ENCODE assay signal across 18 cellular contexts in genomic region chr2:121764681-121765228, GRCh38. TPM values are rescaled to one million over a fixed set of nuclear protein-coding genes. Genes with fewer than 3 reads are reported as not detected.
A peak's percentile ranks its signal among the peaks of the same experiment; 100 is the strongest.
DNase-seq lines count a peak whose midpoint lies in the region; ATAC-seq, FAIRE-seq and TF ChIP-seq lines count a peak whose summit lies in the region.
"Had no signal": no experiment of that assay in that cellular context is flagged by ENCODE, and none has a peak within 500 bp of the region (broad histone marks: within the 10 kb centered on the region; RNA-seq: fewer than 3 reads in every experiment).

No MANE protein-coding gene starts in this region.

- H3K27ac ChIP-seq in RWPE1: peak overlapping the region; percentile 47
- H3K27ac ChIP-seq in keratinocyte (ENCODE audit: control insufficient read depth, insufficient read depth, low read length): peak overlapping the region; percentile 22
- H3K27ac ChIP-seq: A549, GM23248 had no signal

- no peaks in the 10 kb centered on the region for H4K20me1 ChIP-seq in keratinocyte (ENCODE audit: control insufficient read depth, extremely low read depth, insufficient read depth, low read length)

- no peaks in the 10 kb centered on the region for H3K9me3 ChIP-seq in keratinocyte (ENCODE audit: control insufficient read depth, low read depth, low read length)
- H3K9me3 ChIP-seq: A549 had no signal

- FAIRE-seq in keratinocyte (lab: Jason Lieb, UNC): peak; percentile 49
- FAIRE-seq: A549, D721Med, GM12892 had no signal

- no peaks in the 10 kb centered on the region for H3K27me3 Mint-ChIP-seq in stimulated activated naive CD8-positive, alpha-beta T cell treated with anti-CD3 and anti-CD28 coated beads, Interleukin-15, Interleukin-2, amounts not matched to agents 100 ng/mL and 50 ng/mL, for 24 hours
- no peaks in the 10 kb centered on the region for H3K27me3 Mint-ChIP-seq in stimulated activated naive CD8-positive, alpha-beta T cell treated with anti-CD3 and anti-CD28 coated beads, Interleukin-15, amount 100 ng/mL, for 72 hours

- no peak overlapping the region for H2AFZ ChIP-seq in keratinocyte (ENCODE audit: control insufficient read depth, low read length)
- H2AFZ ChIP-seq: GM23248 had no signal

- TF ChIP-seq CTCF in RWPE1 (conservative IDR thresholded peaks at IDR 0.05; ENCODE audit: low read depth) (no peak), keratinocyte (optimal IDR thresholded peaks at IDR 0.05 in 1 of 3, IDR thresholded peaks at IDR 0.05 in 1 of 3, conservative IDR thresholded peaks at IDR 0.05 in 1 of 3; ENCODE audit: extremely low read depth in 1 of 3, insufficient read depth in 2 of 3, low read length in 3 of 3) (no peak)

- POLR2A ChIA-PET in RWPE1 (lab: Yijun Ruan, JAX; ENCODE audit: low non-redundant PET): no interaction called here

- H3K4me1 Mint-ChIP-seq in stimulated activated naive CD8-positive, alpha-beta T cell treated with anti-CD3 and anti-CD28 coated beads, Interleukin-15, Interleukin-2, amounts not matched to agents 100 ng/mL and 50 ng/mL, for 24 hours (ENCODE audit: low read depth): peaks cover 7% of the 10 kb centered on the region
- H3K4me1 Mint-ChIP-seq in stimulated activated naive CD8-positive, alpha-beta T cell treated with anti-CD3 and anti-CD28 coated beads, Interleukin-15, amount 100 ng/mL, for 72 hours: peaks cover 6% of the 10 kb centered on the region
- H3K4me1 Mint-ChIP-seq: CD14-positive monocyte had no signal

- peaks cover 78% of the 10 kb centered on the region for H3K36me3 Mint-ChIP-seq in stimulated activated naive CD8-positive, alpha-beta T cell treated with anti-CD3 and anti-CD28 coated beads, Interleukin-15, Interleukin-2, amounts not matched to agents 100 ng/mL and 50 ng/mL, for 24 hours (ENCODE audit: low read depth)

- H3K4me3 Mint-ChIP-seq in stimulated activated naive CD8-positive, alpha-beta T cell treated with anti-CD3 and anti-CD28 coated beads, Interleukin-15, Interleukin-2, amounts not matched to agents 100 ng/mL and 50 ng/mL, for 24 hours: no peak overlapping the region
- no peak overlapping the region for H3K4me3 Mint-ChIP-seq in stimulated activated naive CD8-positive, alpha-beta T cell treated with anti-CD3 and anti-CD28 coated beads, Interleukin-15, amount 100 ng/mL, for 72 hours
- H3K4me3 Mint-ChIP-seq: CD14-positive monocyte; CD8-positive, alpha-beta T cell had no signal

- H3K4me2 ChIP-seq in keratinocyte (ENCODE audit: control insufficient read depth, extremely low read depth, insufficient read depth, low read depth, low read length): peak overlapping the region; percentile 22
- H3K4me2 ChIP-seq: A549 had no signal

- peaks cover 15% of the 10 kb centered on the region for H3K4me1 ChIP-seq in keratinocyte (ENCODE audit: control insufficient read depth, extremely low read depth, insufficient read depth, low read length)
- H3K4me1 ChIP-seq: A549 had no signal

- no peak overlapping the region for H3K4me3 ChIP-seq in keratinocyte (ENCODE audit: control insufficient read depth in 2 of 3, extremely low read depth in 1 of 3, insufficient read depth in 2 of 3, low read depth in 1 of 3, low read length in 3 of 3)
- H3K4me3 ChIP-seq: A549, GM23248 had no signal

- ATAC-seq in stimulated activated naive CD8-positive, alpha-beta T cell treated with anti-CD3 and anti-CD28 coated beads, Interleukin-15, amount 100 ng/mL, for 72 hours: no peak
- ATAC-seq in GM18907 (IDR thresholded peaks at IDR 0.05; ENCODE audit: unreplicated experiment) (no peak), GM21423 (IDR thresholded peaks at IDR 0.05; ENCODE audit: unreplicated experiment) (no peak)
- ATAC-seq: A549; CD8-positive, alpha-beta T cell had no signal

- dilution Hi-C loops in keratinocyte (cut with MboI; ENCODE audit: extremely low pct_ligation_motif_present, low sequenced_read_pairs): no loop called here

- peak overlapping the region; percentile 50 for H3K27ac Mint-ChIP-seq in stimulated activated naive CD8-positive, alpha-beta T cell treated with anti-CD3 and anti-CD28 coated beads, Interleukin-15, Interleukin-2, amounts not matched to agents 100 ng/mL and 50 ng/mL, for 24 hours
- H3K27ac Mint-ChIP-seq in stimulated activated naive CD8-positive, alpha-beta T cell treated with anti-CD3 and anti-CD28 coated beads, Interleukin-15, amount 100 ng/mL, for 72 hours: peak overlapping the region in 1 of 2 donors; percentile 33
- H3K27ac Mint-ChIP-seq: CD8-positive, alpha-beta T cell had no signal

- no peak for DNase-seq in stimulated activated naive CD8-positive, alpha-beta T cell treated with anti-CD3 and anti-CD28 coated beads, Interleukin-15, amount 100 ng/mL, for 72 hours
- DNase-seq in RWPE1 (ENCODE audit: low spot score) (no peak), keratinocyte (ENCODE audit: low read depth, low spot score) (no peak), NAMALWA (ENCODE audit: low spot score) (no peak)
- DNase-seq: CD8-positive, alpha-beta T cell; COR-L47; DMS153; DND-41; GDM1; GM23248; H7 had no signal

- peaks cover 2% of the 10 kb centered on the region for H3K9me1 ChIP-seq in keratinocyte (ENCODE audit: control insufficient read depth, extremely low read depth, insufficient read depth, low read length)

- CTCF ChIA-PET in RWPE1 (lab: Yijun Ruan, JAX): interaction anchor here (0.6 kb wide), 1 partner anchor 172 kb away, joined by 4 read pairs; no protein-coding TSS in a partner anchor

- peaks cover 1% of the 10 kb centered on the region for H3K79me2 ChIP-seq in keratinocyte (ENCODE audit: control insufficient read depth, insufficient read depth, low read length)

- no peaks in the 10 kb centered on the region for H3K27me3 ChIP-seq in keratinocyte (ENCODE audit: control insufficient read depth, extremely low read depth, insufficient read depth, low read length)

- H3K36me3 ChIP-seq in keratinocyte (ENCODE audit: control insufficient read depth in 2 of 2, extremely low read depth in 1 of 2, insufficient read depth in 2 of 2, low read length in 2 of 2): peaks cover 24 to 30% of the 10 kb centered on the region in 2 experiments

- H3K9me3 Mint-ChIP-seq in stimulated activated naive CD8-positive, alpha-beta T cell treated with anti-CD3 and anti-CD28 coated beads, Interleukin-15, Interleukin-2, amounts not matched to agents 100 ng/mL and 50 ng/mL, for 24 hours: no peaks in the 10 kb centered on the region
- H3K9me3 Mint-ChIP-seq in stimulated activated naive CD8-positive, alpha-beta T cell treated with anti-CD3 and anti-CD28 coated beads, Interleukin-15, amount 100 ng/mL, for 72 hours: no peaks in the 10 kb centered on the region
- H3K9me3 Mint-ChIP-seq: CD14-positive monocyte; CD8-positive, alpha-beta T cell had no signal

- H3K9ac ChIP-seq in keratinocyte (ENCODE audit: control insufficient read depth, extremely low read depth, insufficient read depth, low read length): no peak overlapping the region
- H3K9ac ChIP-seq: GM23248 had no signal

RNA-seq across cellular contexts. Expression of gene TSN, which starts 9.3 kb away (rescaled TPM):
- 45.0 to 78.4 TPM (median 53.2 TPM) in 3 replicates for polyA plus RNA-seq in keratinocyte
- polyA plus RNA-seq in keratinocyte (2011; ENCODE audit: low read depth): 23.3 TPM
- 44.4 and 63.6 TPM in 2 replicates for polyA plus RNA-seq in keratinocyte (2011; cell fraction: cytosol; rRNA removed)
- polyA plus RNA-seq in keratinocyte (2011; cell fraction: nucleus; rRNA removed): 40.4 and 47.5 TPM in 2 replicates
- polyA plus RNA-seq in keratinocyte (2012; ENCODE audit: low replicate concordance): 34.4 and 40.6 TPM in 2 replicates
- polyA minus RNA-seq in keratinocyte: 36.6 to 52.0 TPM (median 51.4 TPM) in 3 replicates
- polyA minus RNA-seq in keratinocyte (2011; cell fraction: cytosol; rRNA and poly(A)+ RNA removed): 35.3 TPM
- 19.1 and 28.1 TPM in 2 replicates for polyA minus RNA-seq in keratinocyte (2011; cell fraction: nucleus; rRNA and poly(A)+ RNA removed)

RNA-seq across cellular contexts. Expression of gene NIFK, which starts 28.1 kb away (rescaled TPM):
- polyA plus RNA-seq in keratinocyte: 34.8 to 60.4 TPM (median 39.4 TPM) in 3 replicates
- 170 TPM for polyA plus RNA-seq in keratinocyte (2011; ENCODE audit: low read depth)
- 38.8 and 56.4 TPM in 2 replicates for polyA plus RNA-seq in keratinocyte (2011; cell fraction: cytosol; rRNA removed)
- polyA plus RNA-seq in keratinocyte (2011; cell fraction: nucleus; rRNA removed): 30.4 and 46.2 TPM in 2 replicates
- 69.5 and 73.0 TPM in 2 replicates for polyA plus RNA-seq in keratinocyte (2012; ENCODE audit: low replicate concordance)
- polyA minus RNA-seq in keratinocyte: 2.9 to 21.7 TPM (median 15.1 TPM) in 3 replicates
- 19.6 TPM for polyA minus RNA-seq in keratinocyte (2011; cell fraction: cytosol; rRNA and poly(A)+ RNA removed)
- 9.9 and 15.2 TPM in 2 replicates for polyA minus RNA-seq in keratinocyte (2011; cell fraction: nucleus; rRNA and poly(A)+ RNA removed)
